In genomic region chr5:105885266-105885665, GRCh38 we compare ENCODE assay signal across 14 cellular contexts.
"Had no signal": no experiment of that assay in that cellular context is flagged by ENCODE, and none has a peak within 500 bp of the region (broad histone marks: within the 10 kb centered on the region; RNA-seq: fewer than 3 reads in every experiment).

No MANE protein-coding gene starts in this region.

- DNase-seq: activated B cell treated with CpG ODN at 0.5 μM for 24 hours; activated CD4-positive, alpha-beta T cell treated with anti-CD3 and anti-CD28 coated beads, Interleukin-2, amount 10 ng/mL, durations not matched to agents 24 days and 14 days; activated naive CD4-positive, alpha-beta T cell treated with anti-CD3 and anti-CD28 coated beads for 36 hours; activated T-cell treated with anti-CD3 and anti-CD28 coated beads for 4 hours; cerebellar nuclear complex; endodermal cell; foreskin melanocyte; heart left ventricle; pancreas; right cardiac atrium; uterus had no signal

- H3K36me3 ChIP-seq: heart left ventricle, pancreas, uterus had no signal

- H3K27me3 ChIP-seq: heart left ventricle, pancreas, uterus had no signal

- H3K4me1 ChIP-seq: heart left ventricle, uterus had no signal

- H3K4me3 ChIP-seq: heart left ventricle, pancreas, smooth muscle cell, uterus had no signal

- H3K27ac ChIP-seq: heart left ventricle, pancreas, uterus had no signal

- H3K4me2 ChIP-seq: smooth muscle cell had no signal

- ATAC-seq: activated T-helper 17 cell treated with anti-CD3 and anti-CD28 coated beads, Interleukin-2, amount 50 U/mL, for 72 hours; esophagus mucosa; heart left ventricle; pancreas; right cardiac atrium had no signal
